ENCODE assay signal across 8 cellular contexts in genomic region chr6:166382500-166382932, GRCh38. TPM values are rescaled to one million over a fixed set of nuclear protein-coding genes. Genes with fewer than 3 reads are reported as not detected.
DNase-seq lines count a peak whose midpoint lies in the region; ATAC-seq and TF ChIP-seq lines count a peak whose summit lies in the region.

No MANE protein-coding gene starts in this region.

- peak overlapping the region; percentile 60 for H3K27ac Mint-ChIP-seq in osteocyte (ENCODE audit: unreplicated experiment)

- no peaks in the 10 kb centered on the region for H3K36me3 Mint-ChIP-seq in osteocyte (ENCODE audit: unreplicated experiment)

- H3K4me3 Mint-ChIP-seq in osteocyte (ENCODE audit: unreplicated experiment): peak overlapping the region; percentile 89

- H3K9me3 ChIP-seq in RWPE2 (ENCODE audit: severe bottlenecking): no peaks in the 10 kb centered on the region

- no peaks in the 10 kb centered on the region for H3K4me1 ChIP-seq in RWPE2 (ENCODE audit: insufficient read depth, poor library complexity, severe bottlenecking)

- H3K4me3 ChIP-seq in RWPE2 (ENCODE audit: severe bottlenecking): peak overlapping the region; percentile 91

- no peaks in the 10 kb centered on the region for H3K27me3 ChIP-seq in RWPE2 (ENCODE audit: insufficient read depth, poor library complexity, severe bottlenecking)

- H3K27me3 Mint-ChIP-seq in osteocyte (ENCODE audit: unreplicated experiment): no peaks in the 10 kb centered on the region

- DNase-seq in RWPE2 (ENCODE audit: low spot score) (no peak), osteocyte (ENCODE audit: extremely low spot score, unreplicated experiment) (no peak), NOMO-1 treated with DMSO at 0.1 percent for 48 hours (lab: John Stamatoyannopoulos, UW; ENCODE audit: unreplicated experiment) (no peak)

- H3K27ac ChIP-seq in C4-2B (peak overlapping the region; percentile 92), RWPE2 (ENCODE audit: poor library complexity, severe bottlenecking) (peak overlapping the region; percentile 68)

- H3K36me3 ChIP-seq in RWPE2 (ENCODE audit: low read depth): no peaks in the 10 kb centered on the region

- H3K4me1 Mint-ChIP-seq in osteocyte (ENCODE audit: unreplicated experiment): peaks cover 16% of the 10 kb centered on the region

- TF ChIP-seq CTCF in C4-2B (conservative IDR thresholded peaks at IDR 0.05) (no peak), RWPE2 (IDR thresholded peaks at IDR 0.05; ENCODE audit: poor library complexity, severe bottlenecking) (no peak), osteocyte (IDR thresholded peaks at IDR 0.05) (no peak)

- H3K9me3 Mint-ChIP-seq in osteocyte (ENCODE audit: unreplicated experiment): no peaks in the 10 kb centered on the region

- ATAC-seq in GM21717 (IDR thresholded peaks at IDR 0.05; ENCODE audit: unreplicated experiment) (peak; percentile 4), RWPE2 (ENCODE audit: low read depth) (no peak; the same call in 1 of the 3 replicates), esophagus mucosa (peak; percentile 20), HG03196 (IDR thresholded peaks at IDR 0.05; ENCODE audit: unreplicated experiment) (no peak), HG03439 (IDR thresholded peaks at IDR 0.05; ENCODE audit: unreplicated experiment) (no peak)

RNA-seq across cellular contexts. Expression of gene MPC1, which starts 0.2 kb away (rescaled TPM):
- total RNA-seq in esophagus mucosa: 43.4 TPM
- 27.7 and 29.1 TPM in 2 replicates for total RNA-seq in osteocyte

RNA-seq across cellular contexts. Expression of gene SFT2D1, which starts 40.2 kb away (rescaled TPM):
- 26.6 TPM for total RNA-seq in esophagus mucosa
- 30.8 and 34.0 TPM in 2 replicates for total RNA-seq in osteocyte

Comparison
In these comparisons a context has a peak if more than half of its experiments do, and no peak if none do; other contexts are left out.
1. ATAC-seq: peak in GM21717 (single experiment) and esophagus mucosa (single experiment); none in RWPE2 (single experiment), HG03196 (single experiment) and HG03439 (single experiment).